ENCODE assay signal across 1 cellular context in the genomic region with DNA sequence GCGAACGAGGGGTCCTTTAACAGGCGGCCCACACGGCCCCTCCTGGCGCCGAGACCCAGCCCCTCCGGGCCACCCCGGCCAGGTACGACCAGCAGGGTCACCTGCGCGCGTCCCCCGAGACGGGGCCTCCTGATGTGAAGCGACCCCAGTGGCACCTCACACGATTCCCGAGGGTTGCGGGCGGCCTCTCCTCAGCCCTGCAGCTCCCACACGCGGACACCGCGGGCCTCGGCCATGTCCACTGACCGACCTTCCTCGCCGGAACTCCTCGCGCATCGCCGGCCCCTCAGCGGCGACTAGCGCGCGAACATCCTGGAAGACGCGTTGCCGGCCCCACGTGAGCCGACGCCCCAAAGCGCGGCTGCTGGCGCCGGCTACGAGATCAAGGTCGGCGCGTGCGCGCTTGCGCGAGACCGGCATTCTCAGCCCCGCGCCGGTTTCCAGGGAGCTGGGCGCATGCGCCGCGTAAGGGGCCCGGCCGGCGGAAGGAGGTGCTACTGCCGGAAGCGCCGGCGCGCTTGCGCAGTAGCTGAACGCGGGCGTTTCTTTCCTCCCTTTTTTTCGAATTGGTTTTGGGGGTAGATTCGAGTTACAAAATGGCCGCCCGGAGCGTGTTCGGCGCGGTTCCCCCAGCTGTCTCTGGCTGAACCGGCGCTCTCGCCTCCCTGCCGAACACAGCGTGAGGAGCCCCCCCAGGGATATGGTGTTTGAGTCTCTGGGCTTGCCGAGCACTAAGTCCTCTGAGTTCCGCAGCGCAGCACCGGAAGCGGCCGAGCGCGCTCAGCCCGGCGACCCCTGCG.
TF ChIP-seq lines count a peak whose summit lies in the region.

Gene NUP50, plus strand, starts transcription at position 509 of the 800 bp plus-strand sequence. CDS start 4,253 bp downstream, outside the sequence.

TF ChIP-seq in H1, 55 proteins besides CTCF, POLR2A, EP300 and RAD21 (continued from another document):
- TF ChIP-seq, protein P1, sequence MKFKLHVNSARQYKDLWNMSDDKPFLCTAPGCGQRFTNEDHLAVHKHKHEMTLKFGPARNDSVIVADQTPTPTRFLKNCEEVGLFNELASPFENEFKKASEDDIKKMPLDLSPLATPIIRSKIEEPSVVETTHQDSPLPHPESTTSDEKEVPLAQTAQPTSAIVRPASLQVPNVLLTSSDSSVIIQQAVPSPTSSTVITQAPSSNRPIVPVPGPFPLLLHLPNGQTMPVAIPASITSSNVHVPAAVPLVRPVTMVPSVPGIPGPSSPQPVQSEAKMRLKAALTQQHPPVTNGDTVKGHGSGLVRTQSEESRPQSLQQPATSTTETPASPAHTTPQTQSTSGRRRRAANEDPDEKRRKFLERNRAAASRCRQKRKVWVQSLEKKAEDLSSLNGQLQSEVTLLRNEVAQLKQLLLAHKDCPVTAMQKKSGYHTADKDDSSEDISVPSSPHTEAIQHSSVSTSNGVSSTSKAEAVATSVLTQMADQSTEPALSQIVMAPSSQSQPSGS (IDR thresholded peaks at IDR 0.05; ENCODE audit: low read length): no peak
- TF ChIP-seq CREB1 (IDR thresholded peaks at IDR 0.05) (peak; percentile 38; the same call in 1 of the 2 replicates), JUND (IDR thresholded peaks at IDR 0.05; ENCODE audit: low read length) (no peak), TCF12 (IDR thresholded peaks at IDR 0.05; ENCODE audit: low read depth, low read length) (no peak), SP4 (IDR thresholded peaks at IDR 0.05; ENCODE audit: low read length) (0 out of 2 replicates have a peak, but pooled peaks have one; percentile 54), ASH2L (IDR thresholded peaks at IDR 0.05; ENCODE audit: low read length) (peak; percentile 63)
